Comparison of ENCODE assay signal across 19 cellular contexts in genomic region chr1:125119024-125119441, GRCh38.
"Had no signal": no experiment of that assay in that cellular context is flagged by ENCODE, and none has a peak within 500 bp of the region (broad histone marks: within the 10 kb centered on the region; RNA-seq: fewer than 3 reads in every experiment).

No MANE protein-coding gene starts in this region.

- FAIRE-seq: frontal cortex had no signal

- H3K27ac ChIP-seq: ascending aorta, breast epithelium, cardiac muscle cell, coronary artery, dorsolateral prefrontal cortex had no signal

- DNase-seq: activated CD4-positive, alpha-beta memory T cell treated with anti-CD3 and anti-CD28 coated beads, Interleukin-2, amount 10 ng/mL, durations not matched to agents 7 days and 5 days; activated CD4-positive, alpha-beta T cell treated with anti-CD3 and anti-CD28 coated beads for 1 hour; activated CD4-positive, alpha-beta T cell treated with anti-CD3 and anti-CD28 coated beads for 4 hours; activated CD4-positive, alpha-beta T cell treated with anti-CD3 and anti-CD28 coated beads, Interleukin-2, amount 10 ng/mL, durations not matched to agents 7 days and 5 days; activated CD4-positive, alpha-beta T cell treated with anti-CD3 and anti-CD28 coated beads, Interleukin-2, amount 50 U/mL, for 4 hours; activated CD4-positive, CD25-positive, alpha-beta regulatory T cell; activated CD8-positive, alpha-beta memory T cell treated with anti-CD3 and anti-CD28 coated beads, Interleukin-2, amount 50 U/mL, for 48 hours; activated naive CD4-positive, alpha-beta T cell treated with anti-CD3 and anti-CD28 coated beads for 36 hours; activated naive CD8-positive, alpha-beta T cell treated with anti-CD3 and anti-CD28 coated beads for 36 hours; activated T-cell treated with anti-CD3 and anti-CD28 coated beads for 4 hours; activated T-cell treated with anti-CD3 and anti-CD28 coated beads, Interleukin-2, amount 50 U/mL, for 24 hours; activated T-cell treated with anti-CD3 and anti-CD28 coated beads, Interleukin-2, amount 50 U/mL, for 72 hours; foreskin fibroblast had no signal

- H3K4me1 ChIP-seq: ascending aorta, breast epithelium had no signal

- H3K36me3 ChIP-seq: ascending aorta, breast epithelium, cardiac muscle cell had no signal

- H3K27me3 ChIP-seq: ascending aorta, breast epithelium, cardiac muscle cell had no signal

- H3K4me3 ChIP-seq: ascending aorta, breast epithelium, cardiac muscle cell, coronary artery, dorsolateral prefrontal cortex had no signal
